In the genomic region with DNA sequence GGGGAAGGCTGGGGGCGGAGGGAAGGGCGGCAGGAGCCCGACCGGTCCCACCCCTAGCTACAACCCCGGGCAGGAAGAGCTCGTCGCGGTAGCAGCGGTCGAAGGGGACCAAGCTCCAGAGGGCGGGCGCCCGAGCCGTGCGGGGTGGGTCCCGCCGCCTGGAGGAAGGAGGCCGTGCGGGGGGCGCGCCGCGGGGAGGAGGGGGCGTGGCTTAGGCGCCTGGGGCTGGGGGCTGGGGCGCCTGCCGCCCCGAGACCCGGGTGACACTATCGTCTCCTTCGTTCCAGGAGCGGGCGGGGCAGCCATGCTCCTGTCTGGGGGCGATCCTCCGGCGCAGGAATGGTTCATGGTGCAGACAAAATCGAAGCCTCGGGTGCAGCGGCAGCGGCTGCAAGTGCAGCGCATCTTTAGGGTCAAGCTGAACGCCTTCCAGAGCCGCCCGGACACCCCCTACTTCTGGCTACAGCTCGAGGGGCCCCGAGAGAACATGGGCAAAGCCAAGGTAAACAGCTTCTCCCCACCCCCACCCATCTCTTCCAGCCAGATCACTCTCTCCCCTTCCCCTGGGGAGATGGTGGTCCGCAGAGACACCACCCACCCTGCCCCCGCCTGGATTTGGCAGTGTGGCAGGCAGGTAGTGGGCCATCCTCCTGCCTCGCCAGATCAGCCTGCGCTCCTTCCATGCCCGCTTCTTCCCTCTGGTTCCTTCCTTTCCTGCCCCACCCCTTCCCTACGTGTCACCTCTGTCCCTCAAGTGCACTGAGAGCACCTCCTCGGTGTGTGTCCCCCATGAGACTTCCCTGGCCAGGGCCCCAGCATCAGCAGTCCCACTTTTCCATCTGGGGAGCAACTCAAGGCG, we compare ENCODE assay signal across 9 cellular contexts. TPM values are rescaled to one million over a fixed set of nuclear protein-coding genes. Genes with fewer than 3 reads are reported as not detected.
DNase-seq lines count a peak whose midpoint lies in the region; ATAC-seq, FAIRE-seq and TF ChIP-seq lines count a peak whose summit lies in the region.
"Had no signal": no experiment of that assay in that cellular context is flagged by ENCODE, and none has a peak within 500 bp of the region (broad histone marks: within the 10 kb centered on the region; RNA-seq: fewer than 3 reads in every experiment).

A gene (plus strand): TSS at position 61 of the 859 bp plus-strand sequence. CDS start 244 bp downstream, at position 305.

- no peaks in the 10 kb centered on the region for H3K9me3 ChIP-seq in A549

- H3K27ac ChIP-seq in A549 = peak within 1 kb of the TSS; percentile 74 to 85

- CTCF ChIA-PET in A549 (lab: Yijun Ruan, JAX) (interaction anchor here (0.6 to 4.3 kb wide), 5 partner anchors 10 to 66 kb away, joined by 3 to 16 read pairs (median 3); no protein-coding TSS in a partner anchor), HEK293T (lab: Yijun Ruan, JAX) (interaction anchor here (1.1 to 1.3 kb wide), 2 partner anchors 12 to 32 kb away, joined by 4 to 8 read pairs; no protein-coding TSS in a partner anchor)
- CTCF ChIA-PET in activated CD4-positive, alpha-beta T cell treated with anti-CD3 and anti-CD28 coated beads, Interleukin-2, amount 10 ng/mL, durations not matched to agents 7 days and 5 days (lab: Charles Lee) = interaction anchor here (0.6 to 1.4 kb wide), 4 partner anchors 31 to 66 kb away, joined by 3 to 6 read pairs (median 4); a partner anchor contains a TSS

- H3K4me3 Mint-ChIP-seq in activated CD4-positive, alpha-beta T cell treated with anti-CD3 and anti-CD28 coated beads, Interleukin-2, amount 10 ng/mL, durations not matched to agents 7 days and 5 days = peak within 1 kb of the TSS; percentile 30
- H3K4me3 Mint-ChIP-seq in stimulated activated naive CD8-positive, alpha-beta T cell treated with anti-CD3 and anti-CD28 coated beads, Interleukin-15, Interleukin-2, amounts not matched to agents 100 ng/mL and 50 ng/mL, for 24 hours = peak within 1 kb of the TSS; percentile 47

- H3K27me3 Mint-ChIP-seq in activated CD4-positive, alpha-beta T cell treated with anti-CD3 and anti-CD28 coated beads, Interleukin-2, amount 10 ng/mL, durations not matched to agents 7 days and 5 days = peaks cover 42% of the 10 kb centered on the region
- peaks cover 9% of the 10 kb centered on the region for H3K27me3 Mint-ChIP-seq in stimulated activated naive CD8-positive, alpha-beta T cell treated with anti-CD3 and anti-CD28 coated beads, Interleukin-15, Interleukin-2, amounts not matched to agents 100 ng/mL and 50 ng/mL, for 24 hours

- peaks cover 16% of the 10 kb centered on the region; the same call in 1 of the 3 replicates for H3K4me1 ChIP-seq in A549

- no peaks in the 10 kb centered on the region for H3K9me3 Mint-ChIP-seq in activated CD4-positive, alpha-beta T cell treated with anti-CD3 and anti-CD28 coated beads, Interleukin-2, amount 10 ng/mL, durations not matched to agents 7 days and 5 days
- H3K9me3 Mint-ChIP-seq in stimulated activated naive CD8-positive, alpha-beta T cell treated with anti-CD3 and anti-CD28 coated beads, Interleukin-15, Interleukin-2, amounts not matched to agents 100 ng/mL and 50 ng/mL, for 24 hours = no peaks in the 10 kb centered on the region

- peak; percentile 44 to 80; a peak in 4 of 6 replicates for ATAC-seq in A549

- FAIRE-seq in A549 (lab: Jason Lieb, UNC) = no peak
- no peak for FAIRE-seq in H54 (lab: Jason Lieb, UNC)
- no peak for FAIRE-seq in GM12891 (lab: Jason Lieb, UNC)
- FAIRE-seq: colon had no signal

- DNase-seq in A549 (ENCODE audit: low read depth in 1 of 2, low spot score in 1 of 2) (no peak), HEK293T (ENCODE audit: extremely low spot score) (peak; percentile 53), lung microvascular endothelial cell (ENCODE audit: low read depth in 2 of 2) (peak; percentile 33 to 44), H54 (ENCODE audit: insufficient read length, low spot score) (no peak), GM12891 (ENCODE audit: insufficient read length, low spot score) (no peak)
- DNase-seq in activated CD4-positive, alpha-beta T cell treated with anti-CD3 and anti-CD28 coated beads, Interleukin-2, amount 10 ng/mL, durations not matched to agents 7 days and 5 days = peak; percentile 36
- DNase-seq in effector CD8-positive, alpha-beta T cell (lab: John Stamatoyannopoulos, UW) = peak; percentile 34

- TF ChIP-seq EP300 in A549 (IDR thresholded peaks at IDR 0.05) = no peak

- peak within 1 kb of the TSS; percentile 65 for H3K4me3 ChIP-seq in A549

- POLR2A ChIA-PET in A549 (lab: Yijun Ruan, JAX) (interaction anchor here (1.1 kb wide), 1 partner anchor 31 kb away, joined by 8 read pairs; a partner anchor contains a TSS), HEK293T (lab: Yijun Ruan, JAX) (interaction anchor here (0.5 to 2.5 kb wide), 9 partner anchors 10 to 253 kb away, joined by 3 to 10 read pairs (median 5); a partner anchor contains a TSS)
- POLR2A ChIA-PET in activated CD4-positive, alpha-beta T cell treated with anti-CD3 and anti-CD28 coated beads, Interleukin-2, amount 10 ng/mL, durations not matched to agents 7 days and 5 days (lab: Charles Lee) = no interaction called here

- TF ChIP-seq CTCF in A549 (IDR thresholded peaks at IDR 0.05) = no peak

- H3K4me2 ChIP-seq in A549 = peak within 1 kb of the TSS; percentile 99

- TF ChIP-seq RAD21 in A549 (conservative IDR thresholded peaks at IDR 0.05 in 1 of 2, IDR thresholded peaks at IDR 0.05 in 1 of 2) = no peak

- WGBS in A549 (ENCODE audit: missing lambda C conversion rate) = 67% methylated on average over 18 of the region's 54 CpGs

- TF ChIP-seq POLR2A in A549 (IDR thresholded peaks at IDR 0.05; ENCODE audit: low read length) (no peak), H54 (IDR thresholded peaks at IDR 0.05; ENCODE audit: low read depth, low read length) (no peak), GM12891 (IDR thresholded peaks at IDR 0.05; ENCODE audit: low read depth, low read length) (no peak)

- peaks cover 6% of the 10 kb centered on the region for H3K4me1 Mint-ChIP-seq in activated CD4-positive, alpha-beta T cell treated with anti-CD3 and anti-CD28 coated beads, Interleukin-2, amount 10 ng/mL, durations not matched to agents 7 days and 5 days
- H3K4me1 Mint-ChIP-seq in stimulated activated naive CD8-positive, alpha-beta T cell treated with anti-CD3 and anti-CD28 coated beads, Interleukin-15, Interleukin-2, amounts not matched to agents 100 ng/mL and 50 ng/mL, for 24 hours (ENCODE audit: low read depth) = peaks cover 4% of the 10 kb centered on the region

- H3K36me3 Mint-ChIP-seq in activated CD4-positive, alpha-beta T cell treated with anti-CD3 and anti-CD28 coated beads, Interleukin-2, amount 10 ng/mL, durations not matched to agents 7 days and 5 days (ENCODE audit: low read depth) = no peaks in the 10 kb centered on the region
- no peaks in the 10 kb centered on the region for H3K36me3 Mint-ChIP-seq in stimulated activated naive CD8-positive, alpha-beta T cell treated with anti-CD3 and anti-CD28 coated beads, Interleukin-15, Interleukin-2, amounts not matched to agents 100 ng/mL and 50 ng/mL, for 24 hours (ENCODE audit: low read depth)

- no peak within 1 kb of the TSS for H3K27ac Mint-ChIP-seq in activated CD4-positive, alpha-beta T cell treated with anti-CD3 and anti-CD28 coated beads, Interleukin-2, amount 10 ng/mL, durations not matched to agents 7 days and 5 days
- H3K27ac Mint-ChIP-seq in stimulated activated naive CD8-positive, alpha-beta T cell treated with anti-CD3 and anti-CD28 coated beads, Interleukin-15, Interleukin-2, amounts not matched to agents 100 ng/mL and 50 ng/mL, for 24 hours = no peak within 1 kb of the TSS

TF ChIP-seq in A549, 52 proteins besides CTCF, POLR2A, EP300 and RAD21 (continues in another document):
- no peak for TF ChIP-seq HOXB13 (CRISPR knock-in tag; IDR thresholded peaks at IDR 0.05; ENCODE audit: low read depth)
- no peak for TF ChIP-seq CBX2 (IDR thresholded peaks at IDR 0.05; ENCODE audit: borderline replicate concordance, low read depth)
- no peak for TF ChIP-seq RARB (CRISPR knock-in tag; IDR thresholded peaks at IDR 0.05)
- TF ChIP-seq JUN (IDR thresholded peaks at IDR 0.05) = no peak

TF ChIP-seq in HEK293T, 16 proteins besides CTCF, POLR2A, EP300 and RAD21:
- TF ChIP-seq FOXK2 (IDR thresholded peaks at IDR 0.05) (no peak), HDGF (IDR thresholded peaks at IDR 0.05; ENCODE audit: borderline replicate concordance) (no peak), ZNF384 (IDR thresholded peaks at IDR 0.05) (no peak), TARDBP (IDR thresholded peaks at IDR 0.05) (no peak), BHLHE40 (IDR thresholded peaks at IDR 0.05; ENCODE audit: borderline replicate concordance) (no peak), LEF1 (IDR thresholded peaks at IDR 0.05; ENCODE audit: borderline replicate concordance) (no peak), CTBP1 (IDR thresholded peaks at IDR 0.05; ENCODE audit: borderline replicate concordance) (no peak), NFRKB (IDR thresholded peaks at IDR 0.05) (no peak)

TF ChIP-seq in GM12891, 5 proteins besides CTCF, POLR2A, EP300 and RAD21:
- TF ChIP-seq POLR2AphosphoS5 (IDR thresholded peaks at IDR 0.05; ENCODE audit: low read depth, low read length) (no peak), PAX5 (IDR thresholded peaks at IDR 0.05; ENCODE audit: insufficient read depth, low read length, severe bottlenecking) (no peak), SPI1 (IDR thresholded peaks at IDR 0.05; ENCODE audit: low read depth, low read length) (no peak), POU2F2 (IDR thresholded peaks at IDR 0.05; ENCODE audit: low read depth, low read length) (no peak), TAF1 (IDR thresholded peaks at IDR 0.05; ENCODE audit: low read depth, low read length) (no peak)

RNA-seq across cellular contexts. Expression of the gene that starts here (rescaled TPM):
- polyA plus RNA-seq in A549 (2011; rRNA removed) (0.44 and 0.60 TPM in 2 replicates), A549 (2017; fragmentation: RNase III; extraction: RNeasy Plus Mini Kit Qiagen cat#74134 plus additional on column Dnase treatment) (0.17 to 0.29 TPM (median 0.19 TPM) in 3 replicates)
- 0.08 and 0.16 TPM in 2 replicates for polyA plus RNA-seq in A549 (2012; cell fraction: cytosol; rRNA removed)
- polyA plus RNA-seq in A549 (2012; cell fraction: nucleus; rRNA removed) = 0.26 and 0.35 TPM in 2 replicates
- polyA minus RNA-seq in A549 (2011; rRNA and poly(A)+ RNA removed) = 0.92 and 1.2 TPM in 2 replicates
- under 1 TPM; 0.23 to 0.35 TPM for total RNA-seq in activated CD4-positive, alpha-beta T cell treated with anti-CD3 and anti-CD28 coated beads, Interleukin-2, amount 10 ng/mL, durations not matched to agents 7 days and 5 days
- 1.4 and 4.1 TPM in 2 replicates for total RNA-seq in lung microvascular endothelial cell
- polyA plus RNA-seq in GM12891 (2012; ENCODE audit: low read depth, missing spikeins) = 0.03 TPM

Comparison
In these comparisons a context has a peak if more than half of its experiments do, and no peak if none do; other contexts are left out.
1. Peak in DNase-seq in activated CD4-positive, alpha-beta T cell treated with anti-CD3 and anti-CD28 coated beads, Interleukin-2, amount 10 ng/mL, durations not matched to agents 7 days and 5 days; RNA of the gene not detected or under 1 TPM.
2. DNase-seq: peak in HEK293T (single experiment), effector CD8-positive, alpha-beta T cell (single experiment) and lung microvascular endothelial cell (2 of 2); none in A549 (0 of 2), H54 (single experiment) and GM12891 (single experiment).